ENCODE assay signal across 1 cellular context in genomic region chr1:99645699-99646531, GRCh38.
TF ChIP-seq lines count a peak whose summit lies in the region.

PALMD (plus strand) TSS chr1:99646113; CDS start chr1:99646318, 205 bp downstream.

TF ChIP-seq in K562, 482 proteins besides CTCF, POLR2A, EP300 and RAD21 (continued from another document and continues in another):
- TF ChIP-seq CTCFL (IDR thresholded peaks at IDR 0.05; ENCODE audit: borderline replicate concordance, insufficient read depth, low read depth, low read length, poor library complexity, severe bottlenecking) (no peak), SMAD3 (CRISPR knock-in tag; conservative IDR thresholded peaks at IDR 0.05) (no peak), HNRNPH1 (optimal IDR thresholded peaks at IDR 0.05; ENCODE audit: low read depth, low read length) (no peak), SMARCA4 (IDR thresholded peaks at IDR 0.05) (0 out of 2 replicates have a peak, but pooled peaks have one; percentile 25), ATF6 (CRISPR knock-in tag; IDR thresholded peaks at IDR 0.05) (no peak), ATF7 (IDR thresholded peaks at IDR 0.05) (no peak), HDAC6 (IDR thresholded peaks at IDR 0.05; ENCODE audit: low read depth, low read length) (no peak), SMC3 (conservative IDR thresholded peaks at IDR 0.05; ENCODE audit: insufficient read depth, low read depth, low read length) (no peak), ZSCAN29 (IDR thresholded peaks at IDR 0.05) (0 out of 2 replicates have a peak, but pooled peaks have one; percentile 63), ZNF23 (CRISPR knock-in tag; IDR thresholded peaks at IDR 0.05) (no peak), L3MBTL2 (IDR thresholded peaks at IDR 0.05) (peak; percentile 30; the same call in 1 of the 2 replicates), ZNF766 (CRISPR knock-in tag; conservative IDR thresholded peaks at IDR 0.05) (0 out of 2 replicates have a peak, but pooled peaks have one; percentile 38), ZNF274 (IDR thresholded peaks at IDR 0.05; ENCODE audit: borderline replicate concordance, low read depth, low read length) (no peak), KLF16 (IDR thresholded peaks at IDR 0.05) (no peak), NBN (IDR thresholded peaks at IDR 0.05; ENCODE audit: low read depth) (no peak), SMAD4 (CRISPR knock-in tag; conservative IDR thresholded peaks at IDR 0.05) (peak; percentile 56), FIP1L1 (IDR thresholded peaks at IDR 0.05; ENCODE audit: low read depth, low read length, poor library complexity, severe bottlenecking) (no peak), SMAD2 (IDR thresholded peaks at IDR 0.05; ENCODE audit: low read depth, low read length) (no peak), HIVEP1 (CRISPR knock-in tag; IDR thresholded peaks at IDR 0.05) (no peak), NCOR1 (IDR thresholded peaks at IDR 0.05) (no peak), ZNF583 (CRISPR knock-in tag; IDR thresholded peaks at IDR 0.05) (no peak), ZBTB9 (CRISPR knock-in tag; IDR thresholded peaks at IDR 0.05) (no peak), TAF1 (IDR thresholded peaks at IDR 0.05; ENCODE audit: control insufficient read depth, extremely low read depth, insufficient read depth, low read length, severe bottlenecking) (peak; percentile 27), ZNF134 (CRISPR knock-in tag; conservative IDR thresholded peaks at IDR 0.05) (no peak), ZBTB26 (CRISPR knock-in tag; IDR thresholded peaks at IDR 0.05) (no peak), ZNF445 (CRISPR knock-in tag; IDR thresholded peaks at IDR 0.05; ENCODE audit: low read depth) (no peak), SAFB (IDR thresholded peaks at IDR 0.05; ENCODE audit: borderline replicate concordance, low read depth, low read length) (no peak), NCOA2 (IDR thresholded peaks at IDR 0.05; ENCODE audit: partially characterized antibody in 2 of 2) (no peak), CTBP1 (IDR thresholded peaks at IDR 0.05; ENCODE audit: borderline replicate concordance) (0 out of 2 replicates have a peak, but pooled peaks have one; percentile 28), FOSL1 (tag; conservative IDR thresholded peaks at IDR 0.05) (0 out of 2 replicates have a peak, but pooled peaks have one; percentile 15), CBX1 (IDR thresholded peaks at IDR 0.05; ENCODE audit: low read depth) (no peak), BRD9 (IDR thresholded peaks at IDR 0.05; ENCODE audit: low read depth, partially characterized antibody) (peak; percentile 62), PML (IDR thresholded peaks at IDR 0.05; ENCODE audit: low read length) (no peak), DACH1 (IDR thresholded peaks at IDR 0.05; ENCODE audit: partially characterized antibody) (no peak), KAT2B (IDR thresholded peaks at IDR 0.05; ENCODE audit: low read depth, low read length) (no peak), PRDM10 (IDR thresholded peaks at IDR 0.05; ENCODE audit: partially characterized antibody) (peak; percentile 86), PTRF (tag; IDR thresholded peaks at IDR 0.05) (no peak), RAD51 (IDR thresholded peaks at IDR 0.05; ENCODE audit: borderline replicate concordance, low read depth) (no peak), RREB1 (CRISPR knock-in tag; IDR thresholded peaks at IDR 0.05) (no peak), SPI1 (IDR thresholded peaks at IDR 0.05; ENCODE audit: borderline replicate concordance, low read depth, low read length) (peak; percentile 2; the same call in 1 of the 2 replicates), STAT6 (CRISPR knock-in tag; IDR thresholded peaks at IDR 0.05) (no peak), PURB (CRISPR knock-in tag; IDR thresholded peaks at IDR 0.05; ENCODE audit: low read depth) (no peak), KAT7 (CRISPR knock-in tag; IDR thresholded peaks at IDR 0.05; ENCODE audit: borderline replicate concordance) (no peak), MIER1 (IDR thresholded peaks at IDR 0.05; ENCODE audit: low read depth) (no peak), BRF1 (IDR thresholded peaks at IDR 0.05; ENCODE audit: borderline replicate concordance, extremely low read depth, insufficient read length) (no peak)
